10 cellular contexts compared by ENCODE assay signal in the genomic region with DNA sequence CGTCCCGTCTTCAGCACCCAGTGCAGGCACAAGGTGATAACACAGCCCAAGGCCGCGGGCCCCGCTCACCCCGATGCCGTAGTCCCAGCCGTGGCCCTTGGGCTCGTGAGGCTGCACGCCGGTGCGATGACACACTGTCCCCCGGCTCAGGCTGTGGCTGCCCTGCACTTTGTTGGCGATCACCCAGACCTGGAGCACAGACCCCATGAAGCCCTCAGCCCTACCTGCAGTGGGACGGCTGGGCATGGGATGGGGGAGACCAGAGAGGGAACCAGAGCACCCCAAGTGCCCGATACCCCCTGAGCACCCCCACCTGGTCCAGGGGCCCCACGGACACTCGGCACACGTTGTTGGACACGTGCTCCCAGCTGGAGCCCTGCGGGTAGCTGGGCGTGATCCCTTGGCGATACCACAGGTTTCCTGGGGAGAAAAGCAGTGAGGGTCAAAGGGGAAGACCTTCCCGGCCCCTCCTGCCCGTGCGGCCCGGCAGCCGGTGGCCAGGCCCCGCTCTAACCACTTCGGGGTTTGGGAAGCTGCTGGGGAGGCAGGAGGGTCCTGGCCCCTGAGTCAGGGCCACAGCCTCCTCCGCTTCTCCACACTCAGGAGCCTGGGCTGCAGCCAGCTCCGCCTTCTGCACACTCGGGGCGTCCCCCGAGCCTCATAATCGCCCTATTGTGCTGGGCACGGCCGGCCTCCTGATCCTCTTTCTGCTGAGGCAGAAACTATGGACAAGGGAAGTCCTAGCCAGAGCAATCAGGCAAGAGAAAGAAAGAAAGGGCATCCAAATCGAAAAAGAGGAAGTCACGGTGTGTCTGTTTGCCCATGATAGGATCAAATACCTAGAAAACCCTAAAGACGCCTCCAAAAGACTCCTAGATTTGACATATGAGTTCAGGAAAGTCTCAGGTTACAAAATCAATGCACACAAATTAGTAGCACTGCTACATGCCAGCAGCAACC. TPM values are rescaled to one million over a fixed set of nuclear protein-coding genes. Genes with fewer than 3 reads are reported as not detected.
DNase-seq lines count a peak whose midpoint lies in the region; ATAC-seq and TF ChIP-seq lines count a peak whose summit lies in the region.
"Had no signal": no experiment of that assay in that cellular context is flagged by ENCODE, and none has a peak within 500 bp of the region (broad histone marks: within the 10 kb centered on the region; RNA-seq: fewer than 3 reads in every experiment).

No MANE protein-coding gene starts in this region.

- no peaks in the 10 kb centered on the region for H3K79me1 ChIP-seq in mesendoderm (ENCODE audit: low read length)

- H3K9ac ChIP-seq in mesendoderm (ENCODE audit: low read length) = no peak overlapping the region

- H3K18ac ChIP-seq in mesendoderm (ENCODE audit: low read length) = no peak overlapping the region

- H3K4me2 ChIP-seq in osteoblast (ENCODE audit: insufficient read depth, low read length) = no peak overlapping the region
- no peak overlapping the region for H3K4me2 ChIP-seq in mesendoderm (ENCODE audit: low read length)

- H3K23ac ChIP-seq in mesendoderm (ENCODE audit: low read length) = no peak overlapping the region

- no peak overlapping the region for H2AK5ac ChIP-seq in mesendoderm (ENCODE audit: low read length)

- H3K4ac ChIP-seq in mesendoderm (ENCODE audit: low read depth, low read length) = no peak overlapping the region

- H4K5ac ChIP-seq in mesendoderm (ENCODE audit: low read length) = no peak overlapping the region

- H3K4me1 ChIP-seq in osteoblast (ENCODE audit: insufficient read depth, low read length) = no peaks in the 10 kb centered on the region
- no peaks in the 10 kb centered on the region for H3K4me1 ChIP-seq in mesendoderm (ENCODE audit: control insufficient read depth, low read depth, low read length)

- no peak overlapping the region for H3K56ac ChIP-seq in mesendoderm (ENCODE audit: low read length)

- DNase-seq in NCI-H2171 treated with DMSO at 0.1 percent for 48 hours (lab: John Stamatoyannopoulos, UW) (peak; percentile 80), choroid plexus epithelial cell (ENCODE audit: low read depth) (peak; percentile 9), osteoblast (ENCODE audit: insufficient read length, low spot score, missing footprints) (peak; percentile 85), activated T-cell treated with anti-CD3 and anti-CD28 coated beads for 4 hours (no peak), coronary artery (ENCODE audit: low spot score) (no peak), mesendoderm (no peak)
- no peak for DNase-seq in stimulated activated CD4-positive, alpha-beta T cell treated with anti-CD3 and anti-CD28 coated beads, Interleukin-15, amount 100 ng/mL, for 24 hours
- DNase-seq: NCI-H2029 had no signal

- H2BK15ac ChIP-seq in mesendoderm (replicated peaks; ENCODE audit: low read depth) = no peak overlapping the region

- H2BK5ac ChIP-seq in mesendoderm (ENCODE audit: low read length) = no peak overlapping the region

- H3K79me2 ChIP-seq in osteoblast (ENCODE audit: insufficient read depth, low read length) (no peaks in the 10 kb centered on the region), mesendoderm (ENCODE audit: control insufficient read depth, insufficient read depth, low read length) (no peaks in the 10 kb centered on the region)

- no peak overlapping the region for H2AFZ ChIP-seq in osteoblast (ENCODE audit: low read length)

- H3K4me3 ChIP-seq in choroid plexus epithelial cell (ENCODE audit: low read depth, low read length) (no peak overlapping the region), osteoblast (ENCODE audit: insufficient read depth, low read length) (no peak overlapping the region), coronary artery (no peak overlapping the region), mesendoderm (ENCODE audit: low read length) (no peak overlapping the region)

- H3K27me3 ChIP-seq in osteoblast (ENCODE audit: insufficient read depth, low read length) (no peaks in the 10 kb centered on the region), mesendoderm (ENCODE audit: insufficient read depth, low read length, poor library complexity) (no peaks in the 10 kb centered on the region)

- H3K9me3 ChIP-seq in osteoblast (ENCODE audit: low read depth, low read length) = no peaks in the 10 kb centered on the region

- H3K27ac ChIP-seq in osteoblast (ENCODE audit: low read depth, low read length) (no peak overlapping the region), coronary artery (no peak overlapping the region), mesendoderm (ENCODE audit: low read depth, low read length) (no peak overlapping the region)

- H3K36me3 ChIP-seq in osteoblast (ENCODE audit: insufficient read depth, low read length) = peaks cover 7% of the 10 kb centered on the region
- H3K36me3 ChIP-seq in mesendoderm (ENCODE audit: control insufficient read depth, insufficient read depth, low read length) = no peaks in the 10 kb centered on the region

- WGBS in mesendoderm (ENCODE audit: extremely low coverage, insufficient coverage, low lambda C conversion rate) = no CpG with 5 or more reads among the region's 41 CpGs

- TF ChIP-seq CTCF in choroid plexus epithelial cell (conservative IDR thresholded peaks at IDR 0.05; ENCODE audit: low read depth, low read length) = no peak
- TF ChIP-seq CTCF in osteoblast (IDR thresholded peaks at IDR 0.05; ENCODE audit: extremely low read depth, low read depth, low read length) = no peak
- TF ChIP-seq CTCF in coronary artery (IDR thresholded peaks at IDR 0.05) = no peak

- no peaks in the 10 kb centered on the region for H4K20me1 ChIP-seq in osteoblast (ENCODE audit: insufficient read depth, low read length)

- ATAC-seq in GM18868 (IDR thresholded peaks at IDR 0.05; ENCODE audit: unreplicated experiment) = peak; percentile 36

- no peak overlapping the region for H2BK120ac ChIP-seq in mesendoderm (ENCODE audit: low read depth, low read length)

- no peak overlapping the region for H4K8ac ChIP-seq in mesendoderm (ENCODE audit: low read depth, low read length)

RNA-seq across cellular contexts. Expression of a gene that starts 6.7 kb away (rescaled TPM):
- total RNA-seq in osteoblast = not detected in 2 replicates
- 1.5 TPM for polyA plus RNA-seq in mesendoderm (2013, experiment 1 of 2)
- polyA plus RNA-seq in mesendoderm (2013, experiment 2 of 2) = 2.0 TPM
- total RNA-seq: urinary bladder had no signal
- polyA plus RNA-seq: urinary bladder had no signal

RNA-seq across cellular contexts. Expression of a gene that starts 34.1 kb away (rescaled TPM):
- 20.3 and 22.4 TPM in 2 replicates for total RNA-seq in osteoblast
- polyA plus RNA-seq in mesendoderm (2013, experiment 1 of 2) = 2.5 TPM
- 2.4 TPM for polyA plus RNA-seq in mesendoderm (2013, experiment 2 of 2)

Comparison
In these comparisons a context has a peak if more than half of its experiments do, and no peak if none do; other contexts are left out.
1. DNase-seq: peak in NCI-H2171 treated with DMSO at 0.1 percent for 48 hours (single experiment), choroid plexus epithelial cell (single experiment) and osteoblast (single experiment); none in activated T-cell treated with anti-CD3 and anti-CD28 coated beads for 4 hours (single experiment), coronary artery (single experiment), stimulated activated CD4-positive, alpha-beta T cell treated with anti-CD3 and anti-CD28 coated beads, Interleukin-15, amount 100 ng/mL, for 24 hours (single experiment) and mesendoderm (single experiment).